In genomic region chr5:141343953-141344463, GRCh38 we compare ENCODE assay signal across 10 cellular contexts. TPM values are rescaled to one million over a fixed set of nuclear protein-coding genes. Genes with fewer than 3 reads are reported as not detected.
DNase-seq lines count a peak whose midpoint lies in the region; ATAC-seq and TF ChIP-seq lines count a peak whose summit lies in the region.
"Had no signal": no experiment of that assay in that cellular context is flagged by ENCODE, and none has a peak within 500 bp of the region (broad histone marks: within the 10 kb centered on the region; RNA-seq: fewer than 3 reads in every experiment).

No MANE protein-coding gene starts in this region.

- H3K27ac ChIP-seq in testis, result no peak overlapping the region
- H3K27ac ChIP-seq: BLaER1, sigmoid colon had no signal

- no peak for TF ChIP-seq POLR2A in testis (IDR thresholded peaks at IDR 0.05)

- no peak for ATAC-seq in activated CD8-positive, alpha-beta memory T cell treated with anti-CD3 and anti-CD28 coated beads, Interleukin-2, amount 10 ng/mL, durations not matched to agents 7 days and 5 days
- ATAC-seq in GM21423 (IDR thresholded peaks at IDR 0.05; ENCODE audit: unreplicated experiment), result no peak

- no peaks in the 10 kb centered on the region for H3K4me1 Mint-ChIP-seq in activated CD8-positive, alpha-beta memory T cell treated with anti-CD3 and anti-CD28 coated beads, Interleukin-2, amount 10 ng/mL, durations not matched to agents 7 days and 5 days

- peaks cover 6% of the 10 kb centered on the region for H3K36me3 Mint-ChIP-seq in activated CD8-positive, alpha-beta memory T cell treated with anti-CD3 and anti-CD28 coated beads, Interleukin-2, amount 10 ng/mL, durations not matched to agents 7 days and 5 days

- no peak for TF ChIP-seq CTCF in fibroblast of villous mesenchyme (IDR thresholded peaks at IDR 0.05; ENCODE audit: insufficient read depth, low read depth, low read length)
- TF ChIP-seq CTCF in testis (IDR thresholded peaks at IDR 0.05), result peak in 1 of 3 experiments; percentile 0

- CTCF ChIA-PET in activated CD8-positive, alpha-beta memory T cell treated with anti-CD3 and anti-CD28 coated beads, Interleukin-2, amount 10 ng/mL, durations not matched to agents 7 days and 5 days (lab: Charles Lee), result interaction anchor here (1.0 to 2.2 kb wide), 11 partner anchors 9 to 181 kb away, joined by 3 to 6 read pairs (median 3); partner anchors contain the start of genes PCDHGA4, PCDHGB5 and PCDHGB6

- H3K27me3 Mint-ChIP-seq in activated CD8-positive, alpha-beta memory T cell treated with anti-CD3 and anti-CD28 coated beads, Interleukin-2, amount 10 ng/mL, durations not matched to agents 7 days and 5 days, result peaks cover 23% of the 10 kb centered on the region

- peak overlapping the region; percentile 61 for H3K4me3 Mint-ChIP-seq in activated CD8-positive, alpha-beta memory T cell treated with anti-CD3 and anti-CD28 coated beads, Interleukin-2, amount 10 ng/mL, durations not matched to agents 7 days and 5 days

- H3K4me1 ChIP-seq in testis, result no peaks in the 10 kb centered on the region
- H3K4me1 ChIP-seq: BLaER1, sigmoid colon had no signal

- H3K36me3 ChIP-seq in testis (ENCODE audit: low read depth, missing control alignments), result no peaks in the 10 kb centered on the region
- H3K36me3 ChIP-seq: sigmoid colon had no signal

- no peak for DNase-seq in activated CD8-positive, alpha-beta memory T cell treated with anti-CD3 and anti-CD28 coated beads, Interleukin-2, amount 10 ng/mL, durations not matched to agents 7 days and 5 days
- DNase-seq in activated CD8-positive, alpha-beta memory T cell treated with anti-CD3 and anti-CD28 coated beads, Interleukin-2, amount 50 U/mL, for 4 hours, result no peak
- DNase-seq in fibroblast of villous mesenchyme (ENCODE audit: low read depth) (no peak), testis (no peak)
- DNase-seq in activated effector memory CD4-positive, alpha-beta T cell treated with anti-CD3 and anti-CD28 coated beads, Interleukin-2, amount 50 U/mL, for 16 hours, result no peak
- DNase-seq: NCI-H1105 treated with DMSO at 0.1 percent for 48 hours, SHP77 treated with DMSO at 0.1 percent for 48 hours, sigmoid colon had no signal

- intact Hi-C loops in testis (cut with DNase I; ENCODE audit: low total_unique reads), result no loop called here

- peaks cover 11% of the 10 kb centered on the region for H3K9me3 Mint-ChIP-seq in activated CD8-positive, alpha-beta memory T cell treated with anti-CD3 and anti-CD28 coated beads, Interleukin-2, amount 10 ng/mL, durations not matched to agents 7 days and 5 days (ENCODE audit: low read depth)

- H3K27me3 ChIP-seq in testis, result no peaks in the 10 kb centered on the region
- H3K27me3 ChIP-seq: BLaER1 had no signal

- 14 to 22% methylated on average over 31 of the region's 31 CpGs for WGBS in testis, 2 donors

- H3K27ac Mint-ChIP-seq in activated CD8-positive, alpha-beta memory T cell treated with anti-CD3 and anti-CD28 coated beads, Interleukin-2, amount 10 ng/mL, durations not matched to agents 7 days and 5 days, result no peak overlapping the region

- H3K9me3 ChIP-seq in testis, result no peaks in the 10 kb centered on the region

- peak overlapping the region; percentile 51 for H3K4me3 ChIP-seq in fibroblast of villous mesenchyme (ENCODE audit: low read depth, low read length)
- H3K4me3 ChIP-seq in testis, result peak overlapping the region; percentile 21 to 46
- H3K4me3 ChIP-seq: BLaER1 had no signal

RNA-seq across cellular contexts. Expression of gene PCDHGA3, which starts 0.4 kb away (rescaled TPM):
- under 1 TPM in 1 of 2 experiments, not detected in 1; 0.15 TPM for total RNA-seq in activated CD8-positive, alpha-beta memory T cell treated with anti-CD3 and anti-CD28 coated beads, Interleukin-2, amount 10 ng/mL, durations not matched to agents 7 days and 5 days
- total RNA-seq in fibroblast of villous mesenchyme (3.2 and 4.3 TPM in 2 replicates), testis (10 to 100 TPM; 19.3 to 31.8 TPM)
- polyA plus RNA-seq in testis (ENCODE audit: insufficient read depth, low read depth, low replicate concordance), result 4.4 TPM

RNA-seq across cellular contexts. Expression of gene PCDHGA2, which starts 5.4 kb away (rescaled TPM):
- not detected for total RNA-seq in activated CD8-positive, alpha-beta memory T cell treated with anti-CD3 and anti-CD28 coated beads, Interleukin-2, amount 10 ng/mL, durations not matched to agents 7 days and 5 days
- total RNA-seq in fibroblast of villous mesenchyme, result 2.6 and 3.0 TPM in 2 replicates
- 10 to 100 TPM; 19.4 to 31.0 TPM for total RNA-seq in testis
- 5.6 TPM for polyA plus RNA-seq in testis (ENCODE audit: insufficient read depth, low read depth, low replicate concordance)

RNA-seq across cellular contexts. Expression of gene PCDHGB1, which starts 5.9 kb away (rescaled TPM):
- total RNA-seq in activated CD8-positive, alpha-beta memory T cell treated with anti-CD3 and anti-CD28 coated beads, Interleukin-2, amount 10 ng/mL, durations not matched to agents 7 days and 5 days, result not detected
- 2.2 and 2.3 TPM in 2 replicates for total RNA-seq in fibroblast of villous mesenchyme
- total RNA-seq in testis, result 10 to 100 TPM; 12.5 to 16.4 TPM
- 0.92 TPM for polyA plus RNA-seq in testis (ENCODE audit: insufficient read depth, low read depth, low replicate concordance)

RNA-seq across cellular contexts. Expression of gene PCDHGA4, which starts 10.8 kb away (rescaled TPM):
- total RNA-seq in activated CD8-positive, alpha-beta memory T cell treated with anti-CD3 and anti-CD28 coated beads, Interleukin-2, amount 10 ng/mL, durations not matched to agents 7 days and 5 days, result under 1 TPM in 1 of 2 experiments, not detected in 1; 0.20 TPM
- 4.5 and 7.3 TPM in 2 replicates for total RNA-seq in fibroblast of villous mesenchyme
- total RNA-seq in testis, result 10 to 100 TPM; 14.2 to 21.0 TPM
- polyA plus RNA-seq in testis (ENCODE audit: insufficient read depth, low read depth, low replicate concordance), result 1.9 TPM

RNA-seq across cellular contexts. Expression of gene PCDHGA1, which starts 13.7 kb away (rescaled TPM):
- total RNA-seq in activated CD8-positive, alpha-beta memory T cell treated with anti-CD3 and anti-CD28 coated beads, Interleukin-2, amount 10 ng/mL, durations not matched to agents 7 days and 5 days, result not detected
- total RNA-seq in fibroblast of villous mesenchyme (0.64 and 0.86 TPM in 2 replicates), testis (10 to 100 TPM in 1 of 2 donors, 1 to 10 TPM in 1; 8.7 to 13.1 TPM)
- polyA plus RNA-seq in testis (ENCODE audit: insufficient read depth, low read depth, low replicate concordance), result 1.6 TPM
